In genomic region chr10:47404446-47404845, GRCh38 we compare ENCODE assay signal across 21 cellular contexts. TPM values are rescaled to one million over a fixed set of nuclear protein-coding genes. Genes with fewer than 3 reads are reported as not detected.
DNase-seq lines count a peak whose midpoint lies in the region; ATAC-seq and TF ChIP-seq lines count a peak whose summit lies in the region.
"Had no signal": no experiment of that assay in that cellular context is flagged by ENCODE, and none has a peak within 500 bp of the region (broad histone marks: within the 10 kb centered on the region; RNA-seq: fewer than 3 reads in every experiment).

No MANE protein-coding gene starts in this region.

- H3F3A ChIP-seq in smooth muscle cell (ENCODE audit: low read depth), result no peaks in the 10 kb centered on the region

- no peak overlapping the region for H3K4me3 ChIP-seq in Panc1 (ENCODE audit: low read depth in 2 of 2, low read length in 2 of 2)
- no peak overlapping the region for H3K4me3 ChIP-seq in smooth muscle cell
- H3K4me3 ChIP-seq in brain microvascular endothelial cell (ENCODE audit: low read depth, low read length), result no peak overlapping the region
- H3K4me3 ChIP-seq in A673 (ENCODE audit: low read depth, low read length, poor library complexity, severe bottlenecking), result no peak overlapping the region
- H3K4me3 ChIP-seq: GM23248 had no signal

- BruUV-seq in Panc1 (replicated peaks; lab: Mats Ljungman, UMichigan) (no TSS peak), A673 (replicated peaks; lab: Mats Ljungman, UMichigan) (no TSS peak)

- H4K20me1 ChIP-seq in smooth muscle cell (ENCODE audit: low read depth), result no peaks in the 10 kb centered on the region

- H3K27me3 ChIP-seq in Panc1 (ENCODE audit: control insufficient read depth, insufficient read depth, low read length) (no peaks in the 10 kb centered on the region), smooth muscle cell (ENCODE audit: low read depth) (no peaks in the 10 kb centered on the region), brain microvascular endothelial cell (replicated peaks) (no peaks in the 10 kb centered on the region), A673 (replicated peaks; ENCODE audit: insufficient read depth, low read depth, low read length, poor library complexity) (no peaks in the 10 kb centered on the region)

- H3K9me3 ChIP-seq in Panc1 (ENCODE audit: control insufficient read depth, insufficient read depth, low read depth, low read length) (no peaks in the 10 kb centered on the region), smooth muscle cell (replicated peaks; ENCODE audit: low read depth) (no peaks in the 10 kb centered on the region), A673 (ENCODE audit: low read depth, low read length, poor library complexity, severe bottlenecking) (no peaks in the 10 kb centered on the region)

- in situ Hi-C loops in G401 (cut with HindIII; ENCODE audit: low sequenced_read_pairs), result no loop called here
- in situ Hi-C loops in Panc1 (cut with HindIII; ENCODE audit: low pct_unique_long_range_greater_than_20kb, low sequenced_read_pairs), result no loop called here
- in situ Hi-C loops in brain microvascular endothelial cell (cut with HindIII; ENCODE audit: low pct_ligation_motif_present, low sequenced_read_pairs), result no loop called here

- H3K4me2 ChIP-seq in smooth muscle cell, result no peak overlapping the region

- POLR2A ChIA-PET in Panc1 (lab: Charles Lee), result no interaction called here
- POLR2A ChIA-PET in A673 (lab: Charles Lee; ENCODE audit: low non-redundant PET), result no interaction called here

- H3K27ac ChIP-seq in Panc1 (ENCODE audit: low read length), result peak overlapping the region; percentile 75
- no peak overlapping the region for H3K27ac ChIP-seq in smooth muscle cell (ENCODE audit: low read depth)
- no peak overlapping the region for H3K27ac ChIP-seq in brain microvascular endothelial cell
- no peak overlapping the region for H3K27ac ChIP-seq in A673 (ENCODE audit: low read depth, low read length, poor library complexity, severe bottlenecking)
- H3K27ac ChIP-seq: GM23248 had no signal

- peaks cover 73% of the 10 kb centered on the region for H3K4me1 ChIP-seq in Panc1 (ENCODE audit: control insufficient read depth, insufficient read depth, low read length)
- no peaks in the 10 kb centered on the region for H3K4me1 ChIP-seq in smooth muscle cell (ENCODE audit: low read depth)
- no peaks in the 10 kb centered on the region for H3K4me1 ChIP-seq in A673 (ENCODE audit: insufficient read depth, low read length, poor library complexity, severe bottlenecking)

- ATAC-seq in Panc1 (no peak), GM19452 (IDR thresholded peaks at IDR 0.05; ENCODE audit: unreplicated experiment) (no peak)

- peak overlapping the region; percentile 39 for H2AFZ ChIP-seq in smooth muscle cell (ENCODE audit: low read depth)
- H2AFZ ChIP-seq: GM23248 had no signal

- CTCF ChIA-PET in Panc1 (lab: Charles Lee) (interaction anchor here (1.1 kb wide), 1 partner anchor 51 kb away, joined by 4 read pairs; no protein-coding TSS in a partner anchor), A673 (lab: Charles Lee) (interaction anchor here (1.0 kb wide), 1 partner anchor 14 kb away, joined by 3 read pairs; no protein-coding TSS in a partner anchor)

- no peaks in the 10 kb centered on the region for H3K79me2 ChIP-seq in smooth muscle cell (ENCODE audit: low read depth)

- TF ChIP-seq CTCF in Panc1 (IDR thresholded peaks at IDR 0.05), result no peak; the same call in 1 of the 2 replicates
- no peak for TF ChIP-seq CTCF in smooth muscle cell (IDR thresholded peaks at IDR 0.05; ENCODE audit: borderline replicate concordance, insufficient read depth, poor library complexity, severe bottlenecking)
- no peak for TF ChIP-seq CTCF in brain microvascular endothelial cell (IDR thresholded peaks at IDR 0.05; ENCODE audit: low read depth, low read length, missing control alignments)
- TF ChIP-seq CTCF in A673 (conservative IDR thresholded peaks at IDR 0.05; ENCODE audit: low read depth, low read length), result no peak

- peak; percentile 4 for DNase-seq in G401 (ENCODE audit: low spot score)
- no peak for DNase-seq in Panc1 (ENCODE audit: low read depth, low spot score)
- DNase-seq in islet precursor cell, result peak; percentile 81
- DNase-seq in smooth muscle cell (lab: John Stamatoyannopoulos, UW; ENCODE audit: unreplicated experiment), result no peak
- DNase-seq in brain microvascular endothelial cell, result no peak
- DNase-seq in A673 (ENCODE audit: low spot score), result no peak
- DNase-seq: activated CD4-positive, CD25-positive, alpha-beta regulatory T cell treated with anti-CD3 and anti-CD28 coated beads, Interleukin-2, amount 50 U/mL, for 72 hours; CD4-positive, alpha-beta memory T cell; effector CD4-positive, alpha-beta T cell; GM23248; NCI-H2029; NCI-H446; NK-92 treated with Interleukin-12 subunit alpha and Interleukin-12 subunit beta, amount 100 ng/mL, for 24 hours; nucleus accumbens; RPMI8226; T1000 had no signal

- H3K36me3 ChIP-seq in Panc1 (ENCODE audit: control insufficient read depth, insufficient read depth, low read length), result no peaks in the 10 kb centered on the region
- no peaks in the 10 kb centered on the region for H3K36me3 ChIP-seq in smooth muscle cell (ENCODE audit: low read depth)
- no peaks in the 10 kb centered on the region for H3K36me3 ChIP-seq in brain microvascular endothelial cell (replicated peaks)
- H3K36me3 ChIP-seq in A673 (ENCODE audit: insufficient read depth, low read length, poor library complexity, severe bottlenecking), result no peaks in the 10 kb centered on the region

- 72% methylated on average over 6 of the region's 6 CpGs for WGBS in smooth muscle cell (ENCODE audit: low lambda C conversion rate)

- no peak overlapping the region for H3K9ac ChIP-seq in smooth muscle cell (ENCODE audit: low read depth)
- H3K9ac ChIP-seq: GM23248 had no signal

- intact Hi-C loops in Panc1 (cut with micrococcal nuclease; ENCODE audit: unreplicated experiment), result no loop called here
- intact Hi-C loops in A673 (cut with micrococcal nuclease; ENCODE audit: unreplicated experiment), result no loop called here

RNA-seq across cellular contexts. Expression of gene ZNF488, which starts 20.4 kb away (rescaled TPM):
- total RNA-seq in G401 (2014; rRNA removed; shearing (Covaris generic)), result not detected in 2 replicates
- total RNA-seq in Panc1 (2021; ENCODE audit: unreplicated experiment) (11.8 TPM), smooth muscle cell (0.31 and 1.1 TPM in 2 replicates), A673 (2021) (0.09 TPM in 2 replicates)
- polyA plus RNA-seq in Panc1 (2012; ENCODE audit: insufficient read length), result 3.8 TPM
- polyA plus RNA-seq in smooth muscle cell, result 3.1 TPM in 1 of 2 replicates, not detected in the other
- total RNA-seq: CD4-positive, alpha-beta memory T cell; GM23248 had no signal

RNA-seq across cellular contexts. Expression of gene RBP3, which starts 56.3 kb away (rescaled TPM):
- total RNA-seq in G401 (2014; rRNA removed; shearing (Covaris generic)), result not detected in 2 replicates
- total RNA-seq in Panc1 (2021; ENCODE audit: unreplicated experiment), result not detected
- not detected for polyA plus RNA-seq in Panc1 (2012; ENCODE audit: insufficient read length)
- not detected in 2 replicates for total RNA-seq in smooth muscle cell
- polyA plus RNA-seq in smooth muscle cell, result not detected in 2 replicates
- not detected in 2 replicates for total RNA-seq in A673 (2021)
- total RNA-seq: activated naive CD4-positive, alpha-beta T cell treated with anti-CD3 and anti-CD28 coated beads, Interleukin-2, amount 50 U/mL, for 72 hours; CD4-positive, alpha-beta memory T cell; cerebellum; GM23248; liver; temporal lobe had no signal
- polyA plus RNA-seq: CD4-positive, alpha-beta memory T cell; GM23248; liver had no signal

Comparison
In these comparisons a context has a peak if more than half of its experiments do, and no peak if none do; other contexts are left out.
1. DNase-seq: peak in G401 (single experiment) and islet precursor cell (single experiment); none in Panc1 (single experiment), smooth muscle cell (single experiment), brain microvascular endothelial cell (single experiment) and A673 (single experiment).